In the genomic region with DNA sequence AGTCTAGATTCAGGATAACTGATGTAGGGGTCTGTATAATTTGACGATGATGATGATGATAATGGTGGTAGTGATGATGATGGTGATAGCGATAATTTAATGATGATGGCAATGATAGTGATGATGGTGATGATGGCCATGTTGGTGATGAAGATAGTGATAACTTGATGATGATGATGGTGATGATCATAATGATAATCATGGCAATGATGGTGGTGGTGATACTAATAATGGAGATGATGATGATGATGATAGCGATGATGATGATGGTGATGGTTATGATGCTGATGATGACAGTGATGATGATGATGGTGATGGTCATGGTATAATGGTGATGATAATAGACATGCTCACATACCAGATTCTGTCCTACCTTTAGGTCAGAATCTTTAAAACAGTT, we compare ENCODE assay signal across 11 cellular contexts.
"Had no signal": no experiment of that assay in that cellular context is flagged by ENCODE, and none has a peak within 500 bp of the region (broad histone marks: within the 10 kb centered on the region; RNA-seq: fewer than 3 reads in every experiment).

No MANE protein-coding gene starts in this region.

- H3K36me3 ChIP-seq: HAP-1 had no signal

- H3K9me3 ChIP-seq: HAP-1 had no signal

- H3K4me1 ChIP-seq: HAP-1 had no signal

- FAIRE-seq: H1, H54 had no signal

- H3K27ac Mint-ChIP-seq: GM23338, H9, HFFc6 had no signal

- H2AFZ ChIP-seq: GM23248, GM23338 had no signal

- ATAC-seq: GM23338, HCT116 had no signal

- H3K9ac ChIP-seq: GM23248 had no signal

- H3K27ac ChIP-seq: GM23248 had no signal

- H3K9me3 Mint-ChIP-seq: GM23338 had no signal

- H3K4me1 Mint-ChIP-seq: GM23338, H9 had no signal

- H3K4me3 Mint-ChIP-seq: GM23338, H9, HFFc6 had no signal

- DNase-seq: GM23248, GOT3, H7, H9, HCEC 1CT, HFFc6 had no signal

- H3K4me3 ChIP-seq: GM23248, GM23338, HAP-1 had no signal

- H3K4me2 ChIP-seq: GM23338 had no signal
